ENCODE assay signal across 9 cellular contexts in genomic region chr17:42266918-42267766, GRCh38. TPM values are rescaled to one million over a fixed set of nuclear protein-coding genes. Genes with fewer than 3 reads are reported as not detected.
DNase-seq lines count a peak whose midpoint lies in the region; ATAC-seq and TF ChIP-seq lines count a peak whose summit lies in the region.
"Had no signal": no experiment of that assay in that cellular context is flagged by ENCODE, and none has a peak within 500 bp of the region (broad histone marks: within the 10 kb centered on the region; RNA-seq: fewer than 3 reads in every experiment).

No MANE protein-coding gene starts in this region.

- no peaks in the 10 kb centered on the region for H3K36me3 Mint-ChIP-seq in HFFc6 (ENCODE audit: low read depth)
- peaks cover 5% of the 10 kb centered on the region for H3K36me3 Mint-ChIP-seq in neural progenitor cell

- H2AFZ ChIP-seq in neural progenitor cell (replicated peaks) = no peak overlapping the region

- no peaks in the 10 kb centered on the region for H3F3A ChIP-seq in neural progenitor cell (ENCODE audit: low read depth)

- H3K27ac ChIP-seq in spleen = peak overlapping the region in 5 of 8 donors; percentile 45 to 81 (median 67)
- no peak overlapping the region for H3K27ac ChIP-seq in neural progenitor cell

- H3K4me3 Mint-ChIP-seq in HFFc6 = peak overlapping the region; percentile 33; the same call in 1 of the 2 replicates
- no peak overlapping the region for H3K4me3 Mint-ChIP-seq in neural progenitor cell
- H3K4me3 Mint-ChIP-seq: brain had no signal

- no peak overlapping the region for H3K4me2 ChIP-seq in neural progenitor cell

- TF ChIP-seq CTCF in HFFc6 (IDR thresholded peaks at IDR 0.05) = no peak
- TF ChIP-seq CTCF in spleen (IDR thresholded peaks at IDR 0.05 in 8 of 11, conservative IDR thresholded peaks at IDR 0.05 in 3 of 11) = no peak
- no peak for TF ChIP-seq CTCF in neural progenitor cell (IDR thresholded peaks at IDR 0.05)

- no peak for TF ChIP-seq POLR2A in spleen (IDR thresholded peaks at IDR 0.05)

- peak; percentile 96 for DNase-seq in HFFc6
- DNase-seq in T-helper 2 cell = peak in 3 of 5 experiments; percentile 46 to 87 (median 83)
- DNase-seq in dedifferentiated amniotic fluid mesenchymal stem cell (ENCODE audit: extremely low spot score) = peak; percentile 80
- DNase-seq in spleen = no peak
- no peak for DNase-seq in neural progenitor cell (ENCODE audit: low spot score)
- DNase-seq in Ammon's horn (ENCODE audit: low spot score) = no peak
- DNase-seq: NCI-H1694 treated with DMSO at 0.1 percent for 48 hours had no signal

- H3K36me3 ChIP-seq in spleen (no peaks in the 10 kb centered on the region), neural progenitor cell (no peaks in the 10 kb centered on the region)

- H3K4me3 ChIP-seq in spleen (peak overlapping the region in 1 of 8 donors; percentile 44), neural progenitor cell (no peak overlapping the region)

- WGBS in spleen, 5 donors = 71 to 82% (median 72%) methylated on average over 9 of the region's 9 CpGs

- H3K27ac Mint-ChIP-seq in HFFc6 (peak overlapping the region; percentile 91), neural progenitor cell (no peak overlapping the region)
- H3K27ac Mint-ChIP-seq: brain had no signal

- H3K9me3 Mint-ChIP-seq in HFFc6 (no peaks in the 10 kb centered on the region), neural progenitor cell (peaks cover 5% of the 10 kb centered on the region)

- intact Hi-C loops in spleen (cut with DNase I; ENCODE audit: low total_unique reads) = no loop called here

- peaks cover 88% of the 10 kb centered on the region for H3K79me2 ChIP-seq in neural progenitor cell (ENCODE audit: low read depth)

- peaks cover 3 to 73% (median 35%) of the 10 kb centered on the region in 6 donors for H3K4me1 ChIP-seq in spleen
- no peaks in the 10 kb centered on the region for H3K4me1 ChIP-seq in neural progenitor cell

- no peaks in the 10 kb centered on the region for H3K9me3 ChIP-seq in spleen
- H3K9me3 ChIP-seq in neural progenitor cell (ENCODE audit: low read depth) = no peaks in the 10 kb centered on the region

- ATAC-seq in HG03432 (IDR thresholded peaks at IDR 0.05; ENCODE audit: unreplicated experiment) = no peak

- no peaks in the 10 kb centered on the region for H3K27me3 ChIP-seq in spleen (replicated peaks in 1 of 7)
- H3K27me3 ChIP-seq in neural progenitor cell = no peaks in the 10 kb centered on the region

- peaks cover 37% of the 10 kb centered on the region for H4K20me1 ChIP-seq in neural progenitor cell (ENCODE audit: low read depth)

- no peaks in the 10 kb centered on the region; the same call in 1 of the 2 replicates for H3K27me3 Mint-ChIP-seq in HFFc6 (ENCODE audit: insufficient read depth)
- H3K27me3 Mint-ChIP-seq in neural progenitor cell (ENCODE audit: insufficient read depth, low read depth) = no peaks in the 10 kb centered on the region
- H3K27me3 Mint-ChIP-seq: brain had no signal

- H3K9ac ChIP-seq in neural progenitor cell = no peak overlapping the region

- H3K4me1 Mint-ChIP-seq in HFFc6 (ENCODE audit: low read depth) (peaks cover 38% of the 10 kb centered on the region), neural progenitor cell (no peaks in the 10 kb centered on the region)

RNA-seq across cellular contexts. Expression of gene STAT5B, which starts 9.0 kb away (rescaled TPM):
- total RNA-seq in HFFc6 (2021; fragmentation: NEBNext Ultra II Directional; extraction: Animal tissue kit (Norgen Biotek cat#: 25700)) = 10 to 100 TPM; 16.8 to 22.5 (median 20.1) TPM
- total RNA-seq in spleen = 100 to 1,000 TPM in 5 of 7 donors, 10 to 100 TPM in 2; 90.2 to 171 (median 103) TPM
- polyA plus RNA-seq in spleen = 10 to 100 TPM; 26.4 to 34.7 (median 26.4) TPM
- 90.7 and 96.4 TPM in 2 replicates for total RNA-seq in neural progenitor cell (ENCODE audit: low replicate concordance)

RNA-seq across cellular contexts. Expression of gene STAT5A, which starts 21.2 kb away (rescaled TPM):
- total RNA-seq in HFFc6 (2021; fragmentation: NEBNext Ultra II Directional; extraction: Animal tissue kit (Norgen Biotek cat#: 25700)) = 1 to 10 TPM in 1 of 6 experiments, under 1 TPM in 5; 0.27 to 1.0 (median 0.53) TPM
- total RNA-seq in spleen (100 to 1,000 TPM in 1 of 7 donors, 10 to 100 TPM in 6; 63.7 to 131 (median 76.5) TPM), neural progenitor cell (ENCODE audit: low replicate concordance) (6.7 and 10.0 TPM in 2 replicates)
- polyA plus RNA-seq in spleen = 10 to 100 TPM; 22.7 to 42.3 (median 28.4) TPM

Comparison
In these comparisons a context has a peak if more than half of its experiments do, and no peak if none do; other contexts are left out.
1. DNase-seq: peak in HFFc6 (single experiment), T-helper 2 cell (3 of 5) and dedifferentiated amniotic fluid mesenchymal stem cell (single experiment); none in spleen (single experiment), neural progenitor cell (single experiment) and Ammon's horn (single experiment).